In genomic region chr3:197787412-197787811, GRCh38 we compare ENCODE assay signal across 25 cellular contexts. TPM values are rescaled to one million over a fixed set of nuclear protein-coding genes. Genes with fewer than 3 reads are reported as not detected.
DNase-seq lines count a peak whose midpoint lies in the region; ATAC-seq and TF ChIP-seq lines count a peak whose summit lies in the region.
"Had no signal": no experiment of that assay in that cellular context is flagged by ENCODE, and none has a peak within 500 bp of the region (broad histone marks: within the 10 kb centered on the region; RNA-seq: fewer than 3 reads in every experiment).

No MANE protein-coding gene starts in this region.

- H3K4me3 ChIP-seq in mammary epithelial cell (replicated peaks in 1 of 3; ENCODE audit: insufficient read depth in 1 of 3, low read depth in 2 of 3, low read length in 3 of 3), result no peak overlapping the region
- no peak overlapping the region for H3K4me3 ChIP-seq in hepatocyte
- H3K4me3 ChIP-seq in stomach, result no peak overlapping the region
- H3K4me3 ChIP-seq: coronary artery, gastroesophageal sphincter, neural progenitor cell had no signal

- CTCF ChIA-PET in mammary epithelial cell (lab: Charles Lee; ENCODE audit: low non-redundant PET) (no interaction called here), T-cell (lab: Charles Lee) (no interaction called here)

- H3K9me3 ChIP-seq in mammary epithelial cell (replicated peaks; ENCODE audit: insufficient read depth, low read length) (no peaks in the 10 kb centered on the region), hepatocyte (ENCODE audit: low read depth) (no peaks in the 10 kb centered on the region), stomach (no peaks in the 10 kb centered on the region)
- H3K9me3 ChIP-seq: gastroesophageal sphincter had no signal

- peaks cover 19 to 23% (median 22%) of the 10 kb centered on the region in 3 donors for H3K4me1 Mint-ChIP-seq in T-cell

- H3K4me1 ChIP-seq in mammary epithelial cell (ENCODE audit: insufficient read depth, low read length), result no peaks in the 10 kb centered on the region
- H3K4me1 ChIP-seq in hepatocyte (ENCODE audit: insufficient read depth), result no peaks in the 10 kb centered on the region
- H3K4me1 ChIP-seq in stomach, result peaks cover 3 to 21% (median 10%) of the 10 kb centered on the region in 4 donors

- H3K27ac Mint-ChIP-seq in T-cell, result peak overlapping the region; percentile 33 to 36
- H3K27ac Mint-ChIP-seq: B cell; endodermal cell; neural progenitor cell; T-helper 1 cell treated with Interleukin-12 subunit alpha and Interleukin-12 subunit beta and Interleukin-4 antibody, amounts not matched to agents 30 μg/mL and 1 μg/mL, for 36 hours had no signal

- H3K27me3 ChIP-seq in mammary epithelial cell (ENCODE audit: insufficient read depth, low read length) (no peaks in the 10 kb centered on the region), hepatocyte (no peaks in the 10 kb centered on the region), stomach (no peaks in the 10 kb centered on the region)
- H3K27me3 ChIP-seq: gastroesophageal sphincter, neural progenitor cell had no signal

- TF ChIP-seq EP300 in stomach (IDR thresholded peaks at IDR 0.05), result no peak

- no peak for TF ChIP-seq POLR2A in stomach (IDR thresholded peaks at IDR 0.05)

- no peak overlapping the region for H3K4me3 Mint-ChIP-seq in T-cell
- H3K4me3 Mint-ChIP-seq: B cell; endodermal cell; neural progenitor cell; T-helper 1 cell treated with Interleukin-12 subunit alpha and Interleukin-12 subunit beta and Interleukin-4 antibody, amounts not matched to agents 30 μg/mL and 1 μg/mL, for 36 hours had no signal

- POLR2A ChIA-PET in T-cell (lab: Charles Lee), result no interaction called here

- H3K79me2 ChIP-seq in mammary epithelial cell (ENCODE audit: insufficient read depth, low read length) (peaks cover 16% of the 10 kb centered on the region), hepatocyte (peaks cover 11% of the 10 kb centered on the region)

- BruUV-seq in mammary epithelial cell (replicated peaks; lab: Mats Ljungman, UMichigan), result no TSS peak

- peaks cover 11% of the 10 kb centered on the region for H3K36me3 Mint-ChIP-seq in T-cell

- no peaks in the 10 kb centered on the region for H4K20me1 ChIP-seq in mammary epithelial cell (ENCODE audit: insufficient read depth, low read length)
- no peaks in the 10 kb centered on the region for H4K20me1 ChIP-seq in hepatocyte (ENCODE audit: insufficient read depth, poor library complexity, severe bottlenecking)

- intact Hi-C loops in mammary epithelial cell (cut with micrococcal nuclease) (no loop called here), stomach (cut with DNase I; ENCODE audit: low total_unique reads) (no loop called here)

- no peaks in the 10 kb centered on the region for H3K9me3 Mint-ChIP-seq in T-cell
- H3K9me3 Mint-ChIP-seq: endodermal cell; neural progenitor cell; T-helper 1 cell treated with Interleukin-12 subunit alpha and Interleukin-12 subunit beta and Interleukin-4 antibody, amounts not matched to agents 30 μg/mL and 1 μg/mL, for 36 hours had no signal

- no peak overlapping the region for H3K27ac ChIP-seq in mammary epithelial cell (ENCODE audit: insufficient read depth, low read depth, low read length)
- H3K27ac ChIP-seq in hepatocyte, result peak overlapping the region; percentile 23
- H3K27ac ChIP-seq in stomach, result peak overlapping the region in 2 of 5 donors; percentile 30 to 35
- H3K27ac ChIP-seq: coronary artery, gastroesophageal sphincter, neural progenitor cell had no signal

- H3K4me2 ChIP-seq in mammary epithelial cell (ENCODE audit: insufficient read depth, low read depth, low read length) (no peak overlapping the region), hepatocyte (no peak overlapping the region)
- H3K4me2 ChIP-seq: neural progenitor cell had no signal

- dilution Hi-C loops in mammary epithelial cell (cut with HindIII; ENCODE audit: low sequenced_read_pairs), result no loop called here

- H3K27me3 Mint-ChIP-seq in T-cell, result no peaks in the 10 kb centered on the region
- H3K27me3 Mint-ChIP-seq: B cell had no signal

- ATAC-seq in T-cell (replicated peaks in 1 of 4), result no peak
- ATAC-seq in GM21447 (IDR thresholded peaks at IDR 0.05; ENCODE audit: unreplicated experiment), result no peak
- ATAC-seq in HG02763 (IDR thresholded peaks at IDR 0.05; ENCODE audit: unreplicated experiment), result no peak
- ATAC-seq: gastroesophageal sphincter, left ventricle myocardium superior had no signal

- peaks cover 4% of the 10 kb centered on the region for H3K36me3 ChIP-seq in mammary epithelial cell (ENCODE audit: insufficient read depth, low read length)
- H3K36me3 ChIP-seq in hepatocyte (replicated peaks; ENCODE audit: insufficient read depth, low read depth), result no peaks in the 10 kb centered on the region
- peaks cover 0 to 28% (median 27%) of the 10 kb centered on the region in 4 donors for H3K36me3 ChIP-seq in stomach

- DNase-seq in T47D (ENCODE audit: low read depth in 1 of 2, low spot score in 1 of 2) (peak; percentile 54 to 87), mammary epithelial cell (no peak), T-cell (no peak), hepatocyte (ENCODE audit: low spot score) (peak; percentile 18), stomach (peak; percentile 32), GDM1 (lab: John Stamatoyannopoulos, UW) (no peak)
- DNase-seq: activated gamma-delta T cell, COR-L47, DMS79 treated with DMSO at 0.1 percent for 48 hours, endodermal cell, H7, islet precursor cell, Karpas-422, left ventricle myocardium superior, NCI-H1694, NCI-H526, RPMI8226, substantia nigra had no signal

- no peak overlapping the region for H3K9ac ChIP-seq in mammary epithelial cell (ENCODE audit: insufficient read depth, low read length)
- H3K9ac ChIP-seq: neural progenitor cell had no signal

- H3K9me2 ChIP-seq in hepatocyte (replicated peaks; ENCODE audit: insufficient read depth), result no peaks in the 10 kb centered on the region

- TF ChIP-seq CTCF in mammary epithelial cell (conservative IDR thresholded peaks at IDR 0.05 in 1 of 2, IDR thresholded peaks at IDR 0.05 in 1 of 2; ENCODE audit: extremely low read depth in 1 of 2, insufficient read depth in 1 of 2, low read depth in 1 of 2, low read length in 2 of 2) (no peak), hepatocyte (IDR thresholded peaks at IDR 0.05; ENCODE audit: poor library complexity) (no peak), stomach (IDR thresholded peaks at IDR 0.05) (no peak)

- in situ Hi-C loops in T47D (cut with HindIII; ENCODE audit: low pct_unique_long_range_greater_than_20kb, low sequenced_read_pairs) (no loop called here), mammary epithelial cell (cut with MboI; ENCODE audit: low sequenced_read_pairs in 2 of 2) (no loop called here)

- H2AFZ ChIP-seq in mammary epithelial cell (ENCODE audit: low read depth, low read length) (no peak overlapping the region), hepatocyte (no peak overlapping the region)
- H2AFZ ChIP-seq: neural progenitor cell had no signal

- WGBS in mammary epithelial cell (ENCODE audit: low coverage, missing lambda C conversion rate), result 100% methylated on average over 1 of the region's 1 CpG
- 38% methylated on average over 1 of the region's 1 CpG for WGBS in hepatocyte (ENCODE audit: low lambda C conversion rate, missing lambda C conversion rate)
- WGBS in stomach, 5 donors, result 22 to 38% (median 24%) methylated on average over 1 of the region's 1 CpG

RNA-seq across cellular contexts. Expression of gene LRCH3, which starts 3.6 kb away (rescaled TPM):
- total RNA-seq in mammary epithelial cell, result 10 to 100 TPM; 45.8 to 49.0 TPM
- 19.1 TPM for polyA plus RNA-seq in mammary epithelial cell
- 123 TPM for polyA minus RNA-seq in mammary epithelial cell
- 10 to 100 TPM; 51.4 to 75.1 (median 62.2) TPM for total RNA-seq in T-cell
- 38.5 and 43.9 TPM in 2 replicates for total RNA-seq in hepatocyte
- polyA plus RNA-seq in hepatocyte, result 18.0 and 22.5 TPM in 2 replicates
- total RNA-seq in stomach, result 100 to 1,000 TPM in 1 of 5 donors, 10 to 100 TPM in 4; 28.7 to 117 (median 47.3) TPM
- polyA plus RNA-seq in stomach, result 1 to 10 TPM; 5.9 to 6.7 (median 6.6) TPM

RNA-seq across cellular contexts. Expression of gene FYTTD1, which starts 37.7 kb away (rescaled TPM):
- total RNA-seq in mammary epithelial cell (10 to 100 TPM; 49.0 to 59.6 TPM), T-cell (10 to 100 TPM; 52.4 to 58.4 (median 55.6) TPM), hepatocyte (43.2 and 51.0 TPM in 2 replicates), stomach (10 to 100 TPM; 26.3 to 47.0 (median 38.5) TPM)
- polyA plus RNA-seq in mammary epithelial cell (21.9 TPM), hepatocyte (24.2 and 32.1 TPM in 2 replicates), stomach (10 to 100 TPM in 2 of 3 donors, 1 to 10 TPM in 1; 9.4 to 21.1 (median 15.5) TPM)
- 24.3 TPM for polyA minus RNA-seq in mammary epithelial cell

RNA-seq across cellular contexts. Expression of gene RUBCN, which starts 50.7 kb away (rescaled TPM):
- total RNA-seq in mammary epithelial cell (10 to 100 TPM; 21.0 to 32.6 TPM), T-cell (10 to 100 TPM; 40.3 to 73.5 (median 64.7) TPM), hepatocyte (7.2 and 8.5 TPM in 2 replicates), stomach (10 to 100 TPM; 15.2 to 96.8 (median 67.0) TPM)
- polyA plus RNA-seq in mammary epithelial cell (17.7 TPM), hepatocyte (11.0 and 12.8 TPM in 2 replicates), stomach (1 to 10 TPM; 5.4 to 6.5 (median 6.1) TPM)
- 50.3 TPM for polyA minus RNA-seq in mammary epithelial cell

Comparison
In these comparisons a context has a peak if more than half of its experiments do, and no peak if none do; other contexts are left out.
1. DNase-seq: peak in T47D (2 of 2), hepatocyte (single experiment) and stomach (single experiment); none in mammary epithelial cell (single experiment), T-cell (0 of 34) and GDM1 (single experiment).